In genomic region chr11:99316761-99317475, GRCh38 we compare ENCODE assay signal across 16 cellular contexts.
A peak's percentile ranks its signal among the peaks of the same experiment; 100 is the strongest.
DNase-seq lines count a peak whose midpoint lies in the region; ATAC-seq and TF ChIP-seq lines count a peak whose summit lies in the region.
"Had no signal": no experiment of that assay in that cellular context is flagged by ENCODE, and none has a peak within 500 bp of the region (broad histone marks: within the 10 kb centered on the region; RNA-seq: fewer than 3 reads in every experiment).

No MANE protein-coding gene starts in this region.

- no peak overlapping the region for H4K8ac ChIP-seq in IMR-90 (ENCODE audit: low read depth in 2 of 2, low read length in 2 of 2)

- no peaks in the 10 kb centered on the region for H4K20me1 ChIP-seq in IMR-90 (ENCODE audit: insufficient read depth, low read length)
- H4K20me1 ChIP-seq: BLaER1 treated with 17β-estradiol and CSF1 and Interleukin-3, amounts not matched to agents 10 nM and 100 nM had no signal

- no peak overlapping the region for H3K23ac ChIP-seq in IMR-90 (ENCODE audit: low read depth, low read length)

- dilution Hi-C loops in IMR-90 (cut with HindIII; ENCODE audit: low sequenced_read_pairs, unreplicated experiment) = no loop called here

- no peaks in the 10 kb centered on the region for H3K36me3 ChIP-seq in IMR-90 (ENCODE audit: control insufficient read depth, insufficient read depth, low read length)
- H3K36me3 ChIP-seq: BLaER1 treated with 17β-estradiol and CSF1 and Interleukin-3, amounts not matched to agents 10 nM and 100 nM; upper lobe of right lung; WERI-Rb-1 had no signal

- POLR2A ChIA-PET in IMR-90 (lab: Charles Lee; ENCODE audit: unreplicated experiment) = no interaction called here

- peak overlapping the region; percentile 47 for H3K4me2 ChIP-seq in IMR-90 (ENCODE audit: low read depth, low read length)
- H3K4me2 ChIP-seq: BLaER1 treated with 17β-estradiol and CSF1 and Interleukin-3, amounts not matched to agents 10 nM and 100 nM had no signal

- no peaks in the 10 kb centered on the region; the same call in 1 of the 2 replicates for H3K4me1 ChIP-seq in IMR-90 (ENCODE audit: control insufficient read depth, insufficient read depth, low read length)
- H3K4me1 ChIP-seq: BLaER1 treated with 17β-estradiol and CSF1 and Interleukin-3, amounts not matched to agents 10 nM and 100 nM; upper lobe of right lung had no signal

- CTCF ChIA-PET in IMR-90 (lab: Yijun Ruan, JAX) = interaction anchor here (0.6 kb wide), 1 partner anchor 30 kb away, joined by 7 read pairs; no protein-coding TSS in a partner anchor

- intact Hi-C loops in IMR-90 (cut with micrococcal nuclease) (no loop called here), left cardiac atrium (cut with DNase I) (no loop called here)

- TF ChIP-seq RAD21 in IMR-90 (IDR thresholded peaks at IDR 0.05; ENCODE audit: low read length) = no peak

- no peaks in the 10 kb centered on the region for H3K27me3 ChIP-seq in IMR-90 (ENCODE audit: control insufficient read depth, insufficient read depth, low read length)
- H3K27me3 ChIP-seq: BLaER1 treated with 17β-estradiol and CSF1 and Interleukin-3, amounts not matched to agents 10 nM and 100 nM; upper lobe of right lung had no signal

- no peak overlapping the region for H2AK9ac ChIP-seq in IMR-90 (replicated peaks; ENCODE audit: low read depth, low read length, poor library complexity)

- H2BK5ac ChIP-seq in IMR-90 (ENCODE audit: low read depth, low read length, poor library complexity, severe bottlenecking) = no peak overlapping the region

- no peaks in the 10 kb centered on the region for H3K79me1 ChIP-seq in IMR-90 (ENCODE audit: low read depth in 1 of 2, low read length in 2 of 2)

- no peak overlapping the region for H2BK20ac ChIP-seq in IMR-90 (ENCODE audit: low read depth, low read length)

- no CpG with 5 or more reads among the region's 11 CpGs for WGBS in IMR-90 (ENCODE audit: extremely low coverage in 2 of 2, insufficient read length in 1 of 2), 2 experiments

- no peak overlapping the region for H3K4ac ChIP-seq in IMR-90 (ENCODE audit: low read depth, low read length)

- peak overlapping the region; percentile 74 for H2AFZ ChIP-seq in IMR-90 (replicated peaks; ENCODE audit: low read length, poor library complexity)

- no peak overlapping the region for H4K91ac ChIP-seq in IMR-90 (ENCODE audit: insufficient read depth, low read depth, low read length)

- no peaks in the 10 kb centered on the region for H3K9me3 ChIP-seq in IMR-90 (ENCODE audit: control insufficient read depth, insufficient read depth, low read length)
- H3K9me3 ChIP-seq: BLaER1 treated with 17β-estradiol and CSF1 and Interleukin-3, amounts not matched to agents 10 nM and 100 nM; upper lobe of right lung had no signal

- peak overlapping the region; percentile 4; the same call in 1 of the 2 replicates for H3K4me3 ChIP-seq in AG10803 (ENCODE audit: low read length)
- H3K4me3 ChIP-seq in IMR-90 (ENCODE audit: insufficient read depth, low read depth, low read length) = peak overlapping the region; percentile 5; the same call in 1 of the 2 replicates
- H3K4me3 ChIP-seq: BLaER1 treated with 17β-estradiol and CSF1 and Interleukin-3, amounts not matched to agents 10 nM and 100 nM; upper lobe of right lung had no signal

- in situ Hi-C loops in IMR-90 (cut with MboI; ENCODE audit: low sequenced_read_pairs) = no loop called here

- no peak overlapping the region for H2AK5ac ChIP-seq in IMR-90 (ENCODE audit: low read depth, low read length)

- ATAC-seq in IMR-90 (ENCODE audit: low read depth) (no peak; the same call in 1 of the 2 replicates), left cardiac atrium (peak; percentile 75 to 78), GM18520 (IDR thresholded peaks at IDR 0.05; ENCODE audit: unreplicated experiment) (no peak)
- ATAC-seq: activated CD8-positive, alpha-beta memory T cell treated with anti-CD3 and anti-CD28 coated beads, Interleukin-2, amount 10 ng/mL, durations not matched to agents 7 days and 5 days; SK-N-SH treated with all-trans-retinoic acid at 6 μM for 48 hours; stimulated activated memory B cell treated with anti-CD40 and anti-IgM and Interleukin-4, amounts not matched to agents 10 μg/mL and 1 μg/mL and 100 μg/mL, for 72 hours; upper lobe of right lung had no signal

- no TSS peak for BruUV-seq in IMR-90 (replicated peaks; lab: Mats Ljungman, UMichigan)

- H3K56ac ChIP-seq in IMR-90 (ENCODE audit: extremely low read depth, insufficient read depth, low read length) = no peak overlapping the region

- no peaks in the 10 kb centered on the region for H3K9me1 ChIP-seq in IMR-90 (ENCODE audit: insufficient read depth, low read length)

- no peak for TF ChIP-seq CTCF in AG10803 (conservative IDR thresholded peaks at IDR 0.05; ENCODE audit: low read length)
- TF ChIP-seq CTCF in IMR-90 (conservative IDR thresholded peaks at IDR 0.05; ENCODE audit: low read depth, low read length) = no peak

- no peak overlapping the region for H4K5ac ChIP-seq in IMR-90 (ENCODE audit: low read depth, low read length)

- DNase-seq in AG10803 (ENCODE audit: low read depth) (peak; percentile 64), IMR-90 (no peak), SHP77 treated with DMSO at 0.1 percent for 48 hours (lab: John Stamatoyannopoulos, UW) (peak; percentile 74), left cardiac atrium (peak; percentile 31), HT-29 (ENCODE audit: low spot score) (no peak)
- DNase-seq in activated CD4-positive, alpha-beta T cell treated with anti-CD3 and anti-CD28 coated beads for 4 hours = no peak
- DNase-seq in activated naive CD4-positive, alpha-beta T cell treated with Interleukin-2 at 50 U/mL for 16 hours = no peak
- DNase-seq: activated CD8-positive, alpha-beta memory T cell treated with anti-CD3 and anti-CD28 coated beads, Interleukin-2, amount 10 ng/mL, durations not matched to agents 7 days and 5 days; activated naive CD4-positive, alpha-beta T cell treated with anti-CD3 and anti-CD28 coated beads, Interleukin-2, amount 10 ng/mL, durations not matched to agents 7 days and 5 days; stimulated activated CD4-positive, alpha-beta T cell treated with anti-CD3 and anti-CD28 coated beads, Interleukin-4, amount 100 ng/mL, for 4 hours; upper lobe of right lung; WERI-Rb-1 had no signal

- no peak overlapping the region for H3K9ac ChIP-seq in IMR-90 (ENCODE audit: low read depth, low read length)
- H3K9ac ChIP-seq: BLaER1 treated with 17β-estradiol and CSF1 and Interleukin-3, amounts not matched to agents 10 nM and 100 nM had no signal

- no peak for TF ChIP-seq POLR2A in IMR-90 (IDR thresholded peaks at IDR 0.05; ENCODE audit: low read depth, low read length)

- H3K18ac ChIP-seq in IMR-90 (ENCODE audit: low read depth, low read length) = no peak overlapping the region

- no peak overlapping the region for H3K14ac ChIP-seq in IMR-90 (replicated peaks; ENCODE audit: low read depth, low read length)

- H3K27ac ChIP-seq in IMR-90 (ENCODE audit: insufficient read depth, low read length) = no peak overlapping the region
- H3K27ac ChIP-seq: BLaER1 treated with 17β-estradiol and CSF1 and Interleukin-3, amounts not matched to agents 10 nM and 100 nM; upper lobe of right lung; WERI-Rb-1 had no signal

- no peak overlapping the region for H2BK15ac ChIP-seq in IMR-90 (ENCODE audit: low read depth, low read length)

- H2BK120ac ChIP-seq in IMR-90 (ENCODE audit: low read depth, low read length) = 0 out of 2 replicates have a peak overlapping the region, but pooled peaks have one; percentile 40

TF ChIP-seq in IMR-90, 13 proteins besides CTCF, POLR2A, EP300 and RAD21:
- no peak for TF ChIP-seq MAZ (IDR thresholded peaks at IDR 0.05; ENCODE audit: borderline replicate concordance, low read depth, low read length)
- no peak for TF ChIP-seq SMC3 (IDR thresholded peaks at IDR 0.05; ENCODE audit: low read depth, low read length)
- no peak for TF ChIP-seq ELK1 (IDR thresholded peaks at IDR 0.05; ENCODE audit: borderline replicate concordance, low read depth, low read length)
- no peak for TF ChIP-seq CEBPB (IDR thresholded peaks at IDR 0.05; ENCODE audit: low read depth, low read length)
- no peak for TF ChIP-seq USF2 (IDR thresholded peaks at IDR 0.05; ENCODE audit: low read depth, low read length)
- TF ChIP-seq BHLHE40 (IDR thresholded peaks at IDR 0.05; ENCODE audit: low read depth, low read length) = no peak
- TF ChIP-seq MXI1 (IDR thresholded peaks at IDR 0.05; ENCODE audit: borderline replicate concordance, low read depth, low read length) = no peak
- no peak for TF ChIP-seq CHD1 (IDR thresholded peaks at IDR 0.05; ENCODE audit: low read depth, low read length)
- no peak for TF ChIP-seq FOS (IDR thresholded peaks at IDR 0.05; ENCODE audit: low read depth, low read length)
- no peak for TF ChIP-seq RCOR1 (IDR thresholded peaks at IDR 0.05; ENCODE audit: insufficient replicate concordance, low read length)
- no peak for TF ChIP-seq MAFK (IDR thresholded peaks at IDR 0.05; ENCODE audit: low read depth, low read length)
- no peak for TF ChIP-seq NFE2L2 (IDR thresholded peaks at IDR 0.05; ENCODE audit: low read depth, low read length)
- no peak for TF ChIP-seq RFX5 (IDR thresholded peaks at IDR 0.05; ENCODE audit: low read depth, low read length)

Comparison
In these comparisons a context has a peak if more than half of its experiments do, and no peak if none do; other contexts are left out.
1. DNase-seq: peak in AG10803 (single experiment), SHP77 treated with DMSO at 0.1 percent for 48 hours (single experiment) and left cardiac atrium (single experiment); none in IMR-90 (single experiment), activated CD4-positive, alpha-beta T cell treated with anti-CD3 and anti-CD28 coated beads for 4 hours (0 of 2), HT-29 (single experiment) and activated naive CD4-positive, alpha-beta T cell treated with Interleukin-2 at 50 U/mL for 16 hours (single experiment).
2. ATAC-seq: peak in left cardiac atrium (2 of 2); none in IMR-90 (single experiment) and GM18520 (single experiment).